1 cellular context compared by ENCODE assay signal in genomic region chr19:51691122-51692064, GRCh38.
TF ChIP-seq lines count a peak whose summit lies in the region.

No MANE protein-coding gene starts in this region.

TF ChIP-seq in GM12878, 131 proteins besides CTCF, POLR2A, EP300 and RAD21:
- TF ChIP-seq MLLT1 (IDR thresholded peaks at IDR 0.05): 0 out of 2 replicates have a peak, but pooled peaks have one; percentile 19
- no peak for TF ChIP-seq ZNF274 (IDR thresholded peaks at IDR 0.05; ENCODE audit: insufficient read depth, insufficient read length)
- no peak for TF ChIP-seq FOXK2 (IDR thresholded peaks at IDR 0.05)
